ENCODE assay signal across 16 cellular contexts in genomic region chr22:28929197-28929596, GRCh38. TPM values are rescaled to one million over a fixed set of nuclear protein-coding genes. Genes with fewer than 3 reads are reported as not detected.
A peak's percentile ranks its signal among the peaks of the same experiment; 100 is the strongest.
DNase-seq lines count a peak whose midpoint lies in the region; ATAC-seq, FAIRE-seq and TF ChIP-seq lines count a peak whose summit lies in the region.
"Had no signal": no experiment of that assay in that cellular context is flagged by ENCODE, and none has a peak within 500 bp of the region (broad histone marks: within the 10 kb centered on the region; RNA-seq: fewer than 3 reads in every experiment).

No MANE protein-coding gene starts in this region.

- TF ChIP-seq EP300 in K562 (IDR thresholded peaks at IDR 0.05; ENCODE audit: low read length) (no peak), stomach (IDR thresholded peaks at IDR 0.05) (no peak)

- H3K4me1 ChIP-seq in K562 (replicated peaks in 1 of 2; ENCODE audit: control insufficient read depth in 2 of 2, insufficient read depth in 2 of 2, low read length in 2 of 2) = peaks cover 0 to 11% of the 10 kb centered on the region in 2 experiments; a peak in 2 of 5 replicates
- peaks cover 21 to 87% (median 40%) of the 10 kb centered on the region in 4 donors for H3K4me1 ChIP-seq in stomach

- H3K27ac Mint-ChIP-seq in nephron progenitor cell = peak overlapping the region; percentile 37
- H3K27ac Mint-ChIP-seq in stimulated activated naive B cell treated with anti-CD40 and anti-IgM and Interleukin-4, amounts not matched to agents 10 μg/mL and 1 μg/mL and 100 μg/mL, for 72 hours = no peak overlapping the region
- H3K27ac Mint-ChIP-seq: CD4-positive, CD25-positive, alpha-beta regulatory T cell had no signal

- no peak overlapping the region for H2AFZ ChIP-seq in K562 (ENCODE audit: low read depth, low read length)

- DNase-seq in G401 (ENCODE audit: low spot score) = peak; percentile 3
- no peak for DNase-seq in K562 (ENCODE audit: extremely low read depth in 1 of 4, low spot score in 3 of 4)
- no peak for DNase-seq in left colon
- DNase-seq in nephron progenitor cell = no peak
- DNase-seq in stimulated activated naive B cell treated with anti-CD40 and anti-IgM and Interleukin-4, amounts not matched to agents 10 μg/mL and 1 μg/mL and 100 μg/mL, for 72 hours = no peak
- no peak for DNase-seq in stimulated activated naive CD4-positive, alpha-beta T cell (lab: John Stamatoyannopoulos, UW)
- no peak for DNase-seq in stomach
- DNase-seq: ACHN; Calu3; CD4-positive, CD25-positive, alpha-beta regulatory T cell; DMS 273 treated with DMSO at 0.1 percent for 48 hours had no signal

- WGBS in K562 (ENCODE audit: insufficient coverage, low coverage, missing lambda C conversion rate) = 72% methylated on average over 5 of the region's 5 CpGs
- WGBS in stomach, 5 donors = 75 to 88% (median 83%) methylated on average over 5 of the region's 5 CpGs

- TF ChIP-seq CTCF in K562 (IDR thresholded peaks at IDR 0.05 in 2 of 3, conservative IDR thresholded peaks at IDR 0.05 in 1 of 3; ENCODE audit: insufficient read depth in 2 of 3, low read depth in 1 of 3, low read length in 3 of 3) = no peak
- TF ChIP-seq CTCF in nephron progenitor cell (IDR thresholded peaks at IDR 0.05) = no peak
- no peak for TF ChIP-seq CTCF in stomach (IDR thresholded peaks at IDR 0.05)

- no peak overlapping the region for H3K4me3 Mint-ChIP-seq in nephron progenitor cell
- H3K4me3 Mint-ChIP-seq in stimulated activated naive B cell treated with anti-CD40 and anti-IgM and Interleukin-4, amounts not matched to agents 10 μg/mL and 1 μg/mL and 100 μg/mL, for 72 hours = no peak overlapping the region
- H3K4me3 Mint-ChIP-seq: CD4-positive, CD25-positive, alpha-beta regulatory T cell had no signal

- CTCF ChIA-PET in K562 (lab: Yijun Ruan, JAX; ENCODE audit: low intra/inter-chr PET ratio) = no interaction called here

- H3K4me3 ChIP-seq in K562 = no peak overlapping the region
- H3K4me3 ChIP-seq in stomach = no peak overlapping the region
- H3K4me3 ChIP-seq: BLaER1 treated with 17β-estradiol and CSF1 and Interleukin-3, amounts not matched to agents 10 nM and 100 nM had no signal

- in situ Hi-C loops in G401 (cut with HindIII; ENCODE audit: low sequenced_read_pairs) (no loop called here), K562 (cut with MboI) (no loop called here)

- BruUV-seq in K562 (replicated peaks; lab: Mats Ljungman, UMichigan) = no TSS peak

- no peak for ATAC-seq in K562
- peak; percentile 46 for ATAC-seq in left colon
- no peak for ATAC-seq in GM21723 (IDR thresholded peaks at IDR 0.05; ENCODE audit: unreplicated experiment)
- no peak for ATAC-seq in stimulated activated naive B cell treated with anti-CD40 and anti-IgM and Interleukin-4, amounts not matched to agents 10 μg/mL and 1 μg/mL and 100 μg/mL, for 72 hours (replicated peaks)

- H3K27me3 Mint-ChIP-seq in nephron progenitor cell (ENCODE audit: low read depth, poor library complexity) = no peaks in the 10 kb centered on the region
- H3K27me3 Mint-ChIP-seq in stimulated activated naive B cell treated with anti-CD40 and anti-IgM and Interleukin-4, amounts not matched to agents 10 μg/mL and 1 μg/mL and 100 μg/mL, for 72 hours = peaks cover 18 to 25% of the 10 kb centered on the region in 2 donors

- no peaks in the 10 kb centered on the region for H3K9me3 Mint-ChIP-seq in nephron progenitor cell
- no peaks in the 10 kb centered on the region for H3K9me3 Mint-ChIP-seq in stimulated activated naive B cell treated with anti-CD40 and anti-IgM and Interleukin-4, amounts not matched to agents 10 μg/mL and 1 μg/mL and 100 μg/mL, for 72 hours

- peaks cover 85% of the 10 kb centered on the region for H3K4me1 Mint-ChIP-seq in nephron progenitor cell
- H3K4me1 Mint-ChIP-seq in stimulated activated naive B cell treated with anti-CD40 and anti-IgM and Interleukin-4, amounts not matched to agents 10 μg/mL and 1 μg/mL and 100 μg/mL, for 72 hours = peaks cover 15 to 18% of the 10 kb centered on the region in 2 donors

- H3K9me1 ChIP-seq in K562 (ENCODE audit: control insufficient read depth, insufficient read depth, low read length) = peaks cover 6% of the 10 kb centered on the region

- H3K36me3 Mint-ChIP-seq in nephron progenitor cell (ENCODE audit: low read depth) = no peaks in the 10 kb centered on the region
- H3K36me3 Mint-ChIP-seq in stimulated activated naive B cell treated with anti-CD40 and anti-IgM and Interleukin-4, amounts not matched to agents 10 μg/mL and 1 μg/mL and 100 μg/mL, for 72 hours = no peaks in the 10 kb centered on the region
- H3K36me3 Mint-ChIP-seq: CD4-positive, CD25-positive, alpha-beta regulatory T cell had no signal

- POLR2A ChIA-PET in K562 (lab: Yijun Ruan, JAX) = no interaction called here

- no peaks in the 10 kb centered on the region for H3K27me3 ChIP-seq in K562 (ENCODE audit: control insufficient read depth in 2 of 2, insufficient read depth in 2 of 2, low read length in 2 of 2)
- H3K27me3 ChIP-seq in stomach = no peaks in the 10 kb centered on the region

- intact Hi-C loops in K562 (cut with micrococcal nuclease) (no loop called here), left colon (cut with DNase I, micrococcal nuclease) (no loop called here), stomach (cut with DNase I; ENCODE audit: low total_unique reads) (no loop called here)

- TF ChIP-seq POLR2A in K562 (conservative IDR thresholded peaks at IDR 0.05) (no peak), stomach (IDR thresholded peaks at IDR 0.05) (no peak)

- no peaks in the 10 kb centered on the region for H3K36me3 ChIP-seq in K562 (ENCODE audit: control insufficient read depth, insufficient read depth, low read length)
- no peaks in the 10 kb centered on the region for H3K36me3 ChIP-seq in stomach
- H3K36me3 ChIP-seq: BLaER1 treated with 17β-estradiol and CSF1 and Interleukin-3, amounts not matched to agents 10 nM and 100 nM had no signal

- peak; percentile 15 for FAIRE-seq in K562 (lab: Jason Lieb, UNC)
- FAIRE-seq: GM12891, H54 had no signal

- no peaks in the 10 kb centered on the region for H3K9me3 ChIP-seq in K562 (replicated peaks; ENCODE audit: control insufficient read depth, insufficient read depth, low read depth, low read length)
- H3K9me3 ChIP-seq in stomach = no peaks in the 10 kb centered on the region
- H3K9me3 ChIP-seq: BLaER1 treated with 17β-estradiol and CSF1 and Interleukin-3, amounts not matched to agents 10 nM and 100 nM had no signal

- peaks cover 9% of the 10 kb centered on the region; the same call in 1 of the 2 replicates for H4K20me1 ChIP-seq in K562 (replicated peaks; ENCODE audit: control insufficient read depth, insufficient read depth, low read length)

- no peak overlapping the region for H3K4me2 ChIP-seq in K562 (ENCODE audit: insufficient read depth, low read length)
- H3K4me2 ChIP-seq: BLaER1 treated with 17β-estradiol and CSF1 and Interleukin-3, amounts not matched to agents 10 nM and 100 nM had no signal

- no peak overlapping the region for H3K9ac ChIP-seq in K562 (ENCODE audit: insufficient read depth in 1 of 2, low read depth in 2 of 2, low read length in 2 of 2)
- H3K9ac ChIP-seq: BLaER1 treated with 17β-estradiol and CSF1 and Interleukin-3, amounts not matched to agents 10 nM and 100 nM had no signal

- H3K79me2 ChIP-seq in K562 (ENCODE audit: control insufficient read depth, insufficient read depth, low read length) = peaks cover 12% of the 10 kb centered on the region; the same call in 2 of the 3 replicates

- no peak overlapping the region for H3K27ac ChIP-seq in K562 (ENCODE audit: extremely low read depth, low read depth, low read length)
- no peak overlapping the region for H3K27ac ChIP-seq in stomach
- H3K27ac ChIP-seq: BLaER1 treated with 17β-estradiol and CSF1 and Interleukin-3, amounts not matched to agents 10 nM and 100 nM; HL-60 had no signal

- no peak for TF ChIP-seq RAD21 in K562 (CRISPR knock-in tag; conservative IDR thresholded peaks at IDR 0.05 in 1 of 2, IDR thresholded peaks at IDR 0.05 in 1 of 2)

TF ChIP-seq in K562, 482 proteins besides CTCF, POLR2A, EP300 and RAD21 (continues in another document):
- no peak for TF ChIP-seq DMBX1 (CRISPR knock-in tag; IDR thresholded peaks at IDR 0.05; ENCODE audit: borderline replicate concordance)

RNA-seq across cellular contexts. Expression of gene ZNRF3, which starts 45.8 kb away (rescaled TPM):
- 11.9 and 13.8 TPM in 2 replicates for total RNA-seq in G401 (2014; rRNA removed; shearing (Covaris generic))
- 2.4 and 5.4 TPM in 2 replicates for total RNA-seq in K562 (2011; cell fraction: chromatin; rRNA removed; ENCODE audit: low replicate concordance)
- 7.5 and 8.0 TPM in 2 replicates for total RNA-seq in K562 (2011; cell fraction: nucleolus; rRNA removed)
- total RNA-seq in K562 (2011; cell fraction: nucleoplasm; rRNA removed) = 4.6 and 5.8 TPM in 2 replicates
- total RNA-seq in K562 (2014; rRNA removed) (2.6 and 3.5 TPM in 2 replicates), K562 (2014; rRNA removed; fragmentation: Illumina TruSeq; extraction: Trizol) (1.5 and 1.6 TPM in 2 replicates), K562 (2015; rRNA removed; fragmentation: Illumina TruSeq; extraction: Trizol) (2.0 and 2.3 TPM in 2 replicates), K562 (2021) (5.9 and 6.1 TPM in 2 replicates), left colon (1 to 10 TPM; 6.2 to 7.0 TPM), stomach (10 to 100 TPM in 1 of 5 donors, 1 to 10 TPM in 4; 1.8 to 52.7 (median 6.4) TPM)
- polyA plus RNA-seq in K562 (2011; rRNA removed) (1.0 and 1.1 TPM in 2 replicates), K562 (2014; fragmentation: Illumina TruSeq; extraction: Trizol) (1.7 and 2.4 TPM in 2 replicates), K562 (2014; fragmentation: Nextera tagmentation; extraction: Ambion mirVana) (under 1 TPM; 0.41 to 0.58 TPM), K562 (2014; rRNA removed) (2.9 and 4.2 TPM in 2 replicates), stomach (1 to 10 TPM; 1.4 to 2.9 (median 1.7) TPM)
- polyA plus RNA-seq in K562 (2011; cell fraction: cytosol; rRNA removed) = 1.3 and 3.8 TPM in 2 replicates
- polyA plus RNA-seq in K562 (2011; cell fraction: nucleus; rRNA removed) = 1.4 and 3.9 TPM in 2 replicates
- polyA plus RNA-seq in K562 (2012) = 1.9 and 2.3 TPM in 2 replicates
- polyA minus RNA-seq in K562 (2011; rRNA and poly(A)+ RNA removed) = 1.3 and 1.4 TPM in 2 replicates
- polyA minus RNA-seq in K562 (2011; cell fraction: cytosol; rRNA and poly(A)+ RNA removed) = 2.4 and 3.9 TPM in 2 replicates
- 1.6 and 2.0 TPM in 2 replicates for polyA minus RNA-seq in K562 (2011; cell fraction: nucleus; rRNA and poly(A)+ RNA removed)
